In the genomic region with DNA sequence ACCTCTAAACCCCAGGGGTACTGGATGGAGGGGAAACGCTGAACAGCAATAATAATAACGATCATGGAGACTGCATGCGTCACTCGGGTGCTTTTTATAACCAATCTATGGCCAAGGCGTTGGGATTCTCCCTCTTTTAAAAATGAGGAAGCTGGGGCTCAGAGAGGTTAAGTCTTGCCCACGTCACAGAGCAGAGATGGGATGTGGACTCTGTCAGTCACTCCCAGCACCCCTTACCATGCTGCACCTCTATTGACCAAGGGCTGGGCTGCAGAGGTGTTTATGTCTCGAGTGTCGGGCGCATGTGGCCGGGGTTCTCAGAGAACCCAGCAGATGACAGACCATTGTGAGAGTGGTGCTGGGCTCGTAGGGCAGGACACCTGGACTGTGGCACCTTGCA, we compare ENCODE assay signal across 23 cellular contexts.
"Had no signal": no experiment of that assay in that cellular context is flagged by ENCODE, and none has a peak within 500 bp of the region (broad histone marks: within the 10 kb centered on the region; RNA-seq: fewer than 3 reads in every experiment).

No MANE protein-coding gene starts in this region.

- H3K27ac ChIP-seq: heart right ventricle, neutrophil, right lobe of liver, skin epidermis, suprapubic skin, vagina, VCaP had no signal

- H3K27me3 Mint-ChIP-seq: activated CD4-positive, alpha-beta T cell treated with anti-CD3 and anti-CD28 coated beads, Interleukin-2, amount 10 ng/mL, durations not matched to agents 7 days and 5 days had no signal

- H3K4me3 ChIP-seq: heart right ventricle, right lobe of liver, skin epidermis, suprapubic skin, vagina had no signal

- ATAC-seq: activated naive CD4-positive, alpha-beta T cell treated with anti-CD3 and anti-CD28 coated beads, Interleukin-2, amount 50 U/mL, for 72 hours; left cardiac atrium; natural killer cell; stimulated activated naive CD8-positive, alpha-beta T cell treated with anti-CD3 and anti-CD28 coated beads, Interleukin-15, amount 100 ng/mL, for 72 hours had no signal

- H3K9me3 Mint-ChIP-seq: activated CD4-positive, alpha-beta T cell treated with anti-CD3 and anti-CD28 coated beads, Interleukin-2, amount 10 ng/mL, durations not matched to agents 7 days and 5 days; dendritic cell treated with granulocyte-macrophage colony-stimulating factor and Interleukin-4, amounts not matched to agents 40 ng/mL and 50 ng/mL, for 4 days; type B pancreatic cell had no signal

- H3K27me3 ChIP-seq: heart right ventricle, right lobe of liver, suprapubic skin, vagina had no signal

- H3K36me3 Mint-ChIP-seq: activated naive CD4-positive, alpha-beta T cell treated with anti-CD3 and anti-CD28 coated beads, Interleukin-2, amount 50 U/mL, for 72 hours; brain; natural killer cell; type B pancreatic cell had no signal

- H3K4me3 Mint-ChIP-seq: activated CD4-positive, alpha-beta T cell treated with anti-CD3 and anti-CD28 coated beads, Interleukin-2, amount 10 ng/mL, durations not matched to agents 7 days and 5 days; dendritic cell treated with granulocyte-macrophage colony-stimulating factor and Interleukin-4, amounts not matched to agents 40 ng/mL and 50 ng/mL, for 4 days; natural killer cell; stimulated activated naive CD8-positive, alpha-beta T cell treated with anti-CD3 and anti-CD28 coated beads, Interleukin-15, amount 100 ng/mL, for 72 hours; type B pancreatic cell had no signal

- H3K36me3 ChIP-seq: heart right ventricle, neutrophil, right lobe of liver, suprapubic skin, vagina had no signal

- H3K27ac Mint-ChIP-seq: activated CD4-positive, alpha-beta T cell treated with anti-CD3 and anti-CD28 coated beads, Interleukin-2, amount 10 ng/mL, durations not matched to agents 7 days and 5 days; dendritic cell treated with granulocyte-macrophage colony-stimulating factor and Interleukin-4, amounts not matched to agents 40 ng/mL and 50 ng/mL, for 4 days; natural killer cell; type B pancreatic cell had no signal

- DNase-seq: activated CD4-positive, alpha-beta T cell treated with anti-CD3 and anti-CD28 coated beads, Interleukin-2, amount 10 ng/mL, durations not matched to agents 7 days and 5 days; activated CD4-positive, CD25-positive, alpha-beta regulatory T cell treated with anti-CD3 and anti-CD28 coated beads, Interleukin-2, amount 50 U/mL, for 72 hours; activated T-cell treated with anti-CD3 and anti-CD28 coated beads, Interleukin-2, amount 50 U/mL, for 1 hour; aorta; effector CD4-positive, alpha-beta T cell; erythroblast; foreskin fibroblast; heart right ventricle; islet precursor cell; left cardiac atrium; natural killer cell; stimulated activated CD4-positive, alpha-beta T cell treated with anti-CD3 and anti-CD28 coated beads, Interleukin-1b, Interleukin-23, amount 100 ng/mL, for 48 hours; stimulated activated naive CD8-positive, alpha-beta T cell treated with anti-CD3 and anti-CD28 coated beads, Interleukin-15, amount 100 ng/mL, for 72 hours had no signal

- H3K9me3 ChIP-seq: heart right ventricle, neutrophil, right lobe of liver, suprapubic skin, vagina had no signal

- H3K4me1 ChIP-seq: right lobe of liver had no signal
